13 cellular contexts compared by ENCODE assay signal in the genomic region with DNA sequence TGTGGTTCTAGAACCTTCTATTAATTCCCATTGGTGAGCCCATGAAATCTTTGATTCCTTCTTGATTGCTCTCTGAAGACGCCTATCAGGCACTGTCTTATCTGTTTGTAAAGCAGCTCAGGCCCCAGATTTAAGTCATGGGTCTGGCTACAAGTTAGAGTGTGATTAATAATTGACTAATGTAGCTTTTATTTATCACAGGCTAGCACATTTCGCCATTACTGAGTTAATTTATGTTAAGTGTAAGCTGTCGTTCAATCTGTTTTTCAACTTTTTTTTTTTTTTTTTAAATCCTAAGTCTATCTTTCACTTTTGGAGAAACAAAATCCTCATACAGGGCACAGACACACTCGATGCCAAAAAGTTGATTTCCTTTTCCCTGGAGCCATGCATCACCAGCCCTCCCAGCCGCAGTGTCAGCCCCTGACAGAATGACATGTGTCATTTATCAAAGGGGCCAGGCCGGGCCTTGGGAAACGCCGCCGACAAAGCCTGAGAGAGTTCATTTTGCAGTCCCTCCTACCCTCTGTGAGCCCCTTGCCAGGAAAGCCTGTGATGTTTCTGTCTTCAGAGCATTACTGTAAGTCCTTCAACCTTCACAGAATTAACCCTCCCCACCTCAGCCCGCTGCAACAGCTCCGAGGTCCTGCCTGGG. TPM values are rescaled to one million over a fixed set of nuclear protein-coding genes. Genes with fewer than 3 reads are reported as not detected.
DNase-seq lines count a peak whose midpoint lies in the region; ATAC-seq, FAIRE-seq and TF ChIP-seq lines count a peak whose summit lies in the region.
"Had no signal": no experiment of that assay in that cellular context is flagged by ENCODE, and none has a peak within 500 bp of the region (broad histone marks: within the 10 kb centered on the region; RNA-seq: fewer than 3 reads in every experiment).

No MANE protein-coding gene starts in this region.

- no peak overlapping the region for H4K91ac ChIP-seq in trophoblast cell (ENCODE audit: low read depth, low read length)

- no peak overlapping the region for H4K8ac ChIP-seq in trophoblast cell (ENCODE audit: low read depth, low read length)

- no peak for TF ChIP-seq POLR2A in HepG2 (IDR thresholded peaks at IDR 0.05; ENCODE audit: insufficient read depth in 1 of 2, low read depth in 2 of 2, low read length in 2 of 2)

- H3K4ac ChIP-seq in trophoblast cell (ENCODE audit: low read depth, low read length), result no peak overlapping the region

- H3K4me3 Mint-ChIP-seq in HFFc6, result peak overlapping the region; percentile 90
- peak overlapping the region; percentile 49 for H3K4me3 Mint-ChIP-seq in chondrocyte (ENCODE audit: unreplicated experiment)

- H3K23ac ChIP-seq in trophoblast cell (ENCODE audit: low read length), result no peak overlapping the region

- H3K27ac Mint-ChIP-seq in HFFc6, result peak overlapping the region; percentile 90
- H3K27ac Mint-ChIP-seq in chondrocyte (ENCODE audit: unreplicated experiment), result peak overlapping the region; percentile 32

- no TSS peak for BruUV-seq in HepG2 (replicated peaks; lab: Mats Ljungman, UMichigan)

- H3K9me3 ChIP-seq in HepG2 (ENCODE audit: low read length), result no peaks in the 10 kb centered on the region
- H3K9me3 ChIP-seq in trophoblast cell (ENCODE audit: insufficient read depth, low read depth, low read length), result no peaks in the 10 kb centered on the region

- peak; percentile 92 for ATAC-seq in HepG2
- peak; percentile 73 for ATAC-seq in stimulated activated naive CD8-positive, alpha-beta T cell treated with anti-CD3 and anti-CD28 coated beads, Interleukin-15, Interleukin-2, amounts not matched to agents 100 U/mL and 50 U/mL, for 24 hours
- no peak for ATAC-seq in GM19035 (IDR thresholded peaks at IDR 0.05; ENCODE audit: unreplicated experiment)
- ATAC-seq: Panc1 had no signal

- no peaks in the 10 kb centered on the region for H3K79me1 ChIP-seq in trophoblast cell (ENCODE audit: low read length)

- H2AK5ac ChIP-seq in trophoblast cell (ENCODE audit: low read length), result no peak overlapping the region

- 0 out of 2 replicates have a peak, but pooled peaks cover 4% of the 10 kb centered on the region for H4K20me1 ChIP-seq in HepG2 (ENCODE audit: insufficient read depth, low read length)

- H3K27ac ChIP-seq in HepG2 (ENCODE audit: extremely low read length, insufficient read depth, low read length) (peak overlapping the region; percentile 11), trophoblast cell (ENCODE audit: low read depth, low read length) (no peak overlapping the region)

- H3K18ac ChIP-seq in trophoblast cell (ENCODE audit: low read length), result no peak overlapping the region

- H3K4me3 ChIP-seq in HepG2 (replicated peaks in 1 of 3; ENCODE audit: insufficient read depth in 1 of 3, low read depth in 2 of 3, low read length in 3 of 3), result peak overlapping the region in 2 of 3 experiments; percentile 23 to 41; a peak in 3 of 6 replicates
- H3K4me3 ChIP-seq in trophoblast cell (ENCODE audit: low read depth, low read length), result no peak overlapping the region

- H2BK5ac ChIP-seq in trophoblast cell (ENCODE audit: low read depth, low read length, poor library complexity), result no peak overlapping the region

- no peak for DNase-seq in HFFc6
- no peak for DNase-seq in chondrocyte (ENCODE audit: low spot score)
- DNase-seq in HepG2 (ENCODE audit: low spot score), result peak; percentile 16
- DNase-seq in stimulated activated naive CD8-positive, alpha-beta T cell treated with anti-CD3 and anti-CD28 coated beads, Interleukin-15, Interleukin-2, amounts not matched to agents 100 U/mL and 50 U/mL, for 24 hours, result peak; percentile 39
- DNase-seq in trophoblast cell, result no peak
- DNase-seq in RKO (ENCODE audit: low spot score), result no peak
- no peak for DNase-seq in HT-29 (ENCODE audit: low spot score)
- DNase-seq: activated CD8-positive, alpha-beta memory T cell treated with anti-CD3 and anti-CD28 coated beads for 24 hours; Kasumi-1 had no signal

- CTCF ChIA-PET in HepG2 (lab: Yijun Ruan, JAX; ENCODE audit: low intra/inter-chr PET ratio, low total read pairs), result no interaction called here

- in situ Hi-C loops in HepG2 (cut with HindIII; ENCODE audit: extremely low pct_ligation_motif_present, low pct_unique_long_range_greater_than_20kb), result no loop called here

- no peak overlapping the region for H4K12ac ChIP-seq in trophoblast cell (ENCODE audit: low read depth, low read length)

- H3K4me1 ChIP-seq in HepG2 (ENCODE audit: insufficient read depth, low read length) (peaks cover 46% of the 10 kb centered on the region), trophoblast cell (ENCODE audit: control insufficient read depth in 1 of 2, insufficient read depth in 2 of 2, low read length in 2 of 2) (peaks cover 0 to 4% of the 10 kb centered on the region in 2 experiments)

- TF ChIP-seq EP300 in HepG2 (IDR thresholded peaks at IDR 0.05; ENCODE audit: low read depth in 2 of 2, low read length in 2 of 2) (no peak), HepG2 (CRISPR knock-in tag; IDR thresholded peaks at IDR 0.05; ENCODE audit: borderline replicate concordance) (no peak)

- no peak for TF ChIP-seq RAD21 in HepG2 (CRISPR knock-in tag; IDR thresholded peaks at IDR 0.05)

- H3K36me3 ChIP-seq in HepG2 (replicated peaks in 1 of 2; ENCODE audit: control insufficient read depth in 1 of 2, insufficient read depth in 2 of 2, low read length in 2 of 2) (0 out of 5 replicates have a peak, but pooled peaks cover 0 to 3% of the 10 kb centered on the region in 2 experiments), trophoblast cell (ENCODE audit: control insufficient read depth in 1 of 2, insufficient read depth in 2 of 2, low read length in 2 of 2) (no peaks in the 10 kb centered on the region)

- no peak for FAIRE-seq in HepG2 (lab: Jason Lieb, UNC)
- FAIRE-seq: H1, urothelium cell line had no signal

- 19% methylated on average over 9 of the region's 11 CpGs for WGBS in HepG2 (ENCODE audit: low lambda C conversion rate)
- no CpG with 5 or more reads among the region's 11 CpGs for WGBS in trophoblast cell (ENCODE audit: extremely low coverage, insufficient coverage, insufficient read length)

- H2BK120ac ChIP-seq in trophoblast cell (ENCODE audit: insufficient read depth, low read length, poor library complexity), result no peak overlapping the region

- peak overlapping the region; percentile 62 for H3K4me2 ChIP-seq in HepG2 (ENCODE audit: low read depth, low read length)
- no peak overlapping the region for H3K4me2 ChIP-seq in trophoblast cell (ENCODE audit: low read length)

- peaks cover 15% of the 10 kb centered on the region for H3K36me3 Mint-ChIP-seq in HFFc6 (ENCODE audit: low read depth)
- H3K36me3 Mint-ChIP-seq in chondrocyte (ENCODE audit: low read depth), result no peaks in the 10 kb centered on the region

- no peak overlapping the region for H2BK12ac ChIP-seq in trophoblast cell (ENCODE audit: low read length)

- no peaks in the 10 kb centered on the region for H3K9me3 Mint-ChIP-seq in HFFc6
- no peaks in the 10 kb centered on the region for H3K9me3 Mint-ChIP-seq in chondrocyte (ENCODE audit: low read depth)

- TF ChIP-seq CTCF in HFFc6 (IDR thresholded peaks at IDR 0.05), result no peak
- TF ChIP-seq CTCF in chondrocyte (IDR thresholded peaks at IDR 0.05), result no peak
- no peak for TF ChIP-seq CTCF in HepG2 (CRISPR knock-in tag; IDR thresholded peaks at IDR 0.05)

- H3K27me3 ChIP-seq in HepG2 (ENCODE audit: control insufficient read depth in 1 of 2, insufficient read depth in 2 of 2, low read length in 2 of 2), result no peaks in the 10 kb centered on the region
- no peaks in the 10 kb centered on the region for H3K27me3 ChIP-seq in trophoblast cell (ENCODE audit: insufficient read depth, low read length)

- intact Hi-C loops in HepG2 (cut with micrococcal nuclease; ENCODE audit: unreplicated experiment), result no loop called here

- no peak overlapping the region for H2AFZ ChIP-seq in HepG2 (ENCODE audit: low read length)
- no peak overlapping the region for H2AFZ ChIP-seq in trophoblast cell (ENCODE audit: insufficient read depth, low read length, poor library complexity)

- H3K4me1 Mint-ChIP-seq in HFFc6 (ENCODE audit: low read depth) (peaks cover 80% of the 10 kb centered on the region), chondrocyte (ENCODE audit: low read depth) (peaks cover 23% of the 10 kb centered on the region)

- H3K9ac ChIP-seq in HepG2 (ENCODE audit: insufficient read depth, low read depth, low read length), result peak overlapping the region; percentile 40; the same call in 1 of the 2 replicates
- no peak overlapping the region for H3K9ac ChIP-seq in trophoblast cell (ENCODE audit: low read length)

- H3K27me3 Mint-ChIP-seq in HFFc6 (ENCODE audit: insufficient read depth) (no peaks in the 10 kb centered on the region), chondrocyte (ENCODE audit: low read depth) (no peaks in the 10 kb centered on the region)

- POLR2A ChIA-PET in HepG2 (lab: Yijun Ruan, JAX), result no interaction called here

- no peak overlapping the region for H3K14ac ChIP-seq in trophoblast cell (ENCODE audit: low read length)

- H3K79me2 ChIP-seq in HepG2 (ENCODE audit: insufficient read depth, low read length), result peaks cover 8% of the 10 kb centered on the region
- no peaks in the 10 kb centered on the region for H3K79me2 ChIP-seq in trophoblast cell (ENCODE audit: control insufficient read depth, insufficient read depth, low read length, poor library complexity)

RNA-seq across cellular contexts. Expression of gene TSHZ1, which starts 15.8 kb away (rescaled TPM):
- 10 to 100 TPM; 18.6 to 25.0 (median 23.3) TPM for total RNA-seq in HFFc6 (2021; fragmentation: NEBNext Ultra II Directional; extraction: Animal tissue kit (Norgen Biotek cat#: 25700))
- total RNA-seq in chondrocyte (7.8 to 10.6 TPM (median 8.0 TPM) in 3 replicates), HepG2 (2016; rRNA removed; fragmentation: Illumina TruSeq; extraction: Trizol) (2.5 and 2.6 TPM in 2 replicates)
- total RNA-seq in HepG2 (2016; cell fraction: cytosol; rRNA removed; fragmentation: Illumina TruSeq; extraction: Trizol; ENCODE audit: low read depth), result 0.20 and 0.35 TPM in 2 replicates
- total RNA-seq in HepG2 (2016; cell fraction: insoluble cytoplasmic fraction; rRNA removed; fragmentation: Illumina TruSeq; extraction: Trizol), result 2.1 and 2.4 TPM in 2 replicates
- total RNA-seq in HepG2 (2016; cell fraction: membrane; rRNA removed; fragmentation: Illumina TruSeq; extraction: Trizol), result 1.5 and 1.6 TPM in 2 replicates
- total RNA-seq in HepG2 (2016; cell fraction: nucleus; rRNA removed; fragmentation: Illumina TruSeq; extraction: Trizol), result 2.9 and 3.6 TPM in 2 replicates
- 2.4 and 2.7 TPM in 2 replicates for polyA plus RNA-seq in HepG2 (2011; rRNA removed)
- 1.7 and 1.8 TPM in 2 replicates for polyA plus RNA-seq in HepG2 (2011; cell fraction: cytosol; rRNA removed)
- 3.2 and 3.4 TPM in 2 replicates for polyA plus RNA-seq in HepG2 (2011; cell fraction: nucleus; rRNA removed)
- 4.3 and 4.7 TPM in 2 replicates for polyA plus RNA-seq in HepG2 (2012)
- polyA plus RNA-seq in HepG2 (2016; cell fraction: cytosol; fragmentation: Illumina TruSeq; extraction: Trizol; ENCODE audit: low read depth), result 0.17 and 0.18 TPM in 2 replicates
- 2.9 and 3.5 TPM in 2 replicates for polyA plus RNA-seq in HepG2 (2016; cell fraction: insoluble cytoplasmic fraction; fragmentation: Illumina TruSeq; extraction: Trizol; ENCODE audit: low read depth)
- polyA plus RNA-seq in HepG2 (2016; cell fraction: membrane; fragmentation: Illumina TruSeq; extraction: Trizol; ENCODE audit: low read depth), result 0.81 and 1.0 TPM in 2 replicates
- 3.8 and 3.9 TPM in 2 replicates for polyA plus RNA-seq in HepG2 (2016; cell fraction: nucleus; fragmentation: Illumina TruSeq; extraction: Trizol; ENCODE audit: insufficient read depth, low read depth)
- polyA minus RNA-seq in HepG2 (2011; rRNA and poly(A)+ RNA removed; ENCODE audit: low replicate concordance), result 4.9 and 6.5 TPM in 2 replicates
- polyA minus RNA-seq in HepG2 (2011; cell fraction: cytosol; rRNA and poly(A)+ RNA removed), result 4.2 and 4.7 TPM in 2 replicates
- polyA minus RNA-seq in HepG2 (2011; cell fraction: nucleus; rRNA and poly(A)+ RNA removed), result 4.4 and 4.8 TPM in 2 replicates
- 1.2 and 1.4 TPM in 2 replicates for polyA plus RNA-seq in trophoblast cell (2013)
- 7.5 and 8.1 TPM in 2 replicates for total RNA-seq in HT-29 (2014; rRNA removed; shearing (Covaris generic))

RNA-seq across cellular contexts. Expression of gene PTGR3, which starts 17.5 kb away (rescaled TPM):
- total RNA-seq in HFFc6 (2021; fragmentation: NEBNext Ultra II Directional; extraction: Animal tissue kit (Norgen Biotek cat#: 25700)), result 10 to 100 TPM; 37.9 to 47.5 (median 41.8) TPM
- total RNA-seq in chondrocyte, result 8.9 to 10.4 TPM (median 10.3 TPM) in 3 replicates
- 11.5 and 13.3 TPM in 2 replicates for total RNA-seq in HepG2 (2016; rRNA removed; fragmentation: Illumina TruSeq; extraction: Trizol)
- 3.0 and 3.5 TPM in 2 replicates for total RNA-seq in HepG2 (2016; cell fraction: cytosol; rRNA removed; fragmentation: Illumina TruSeq; extraction: Trizol; ENCODE audit: low read depth)
- total RNA-seq in HepG2 (2016; cell fraction: insoluble cytoplasmic fraction; rRNA removed; fragmentation: Illumina TruSeq; extraction: Trizol), result 12.0 and 13.7 TPM in 2 replicates
- 9.5 and 11.7 TPM in 2 replicates for total RNA-seq in HepG2 (2016; cell fraction: membrane; rRNA removed; fragmentation: Illumina TruSeq; extraction: Trizol)
- 6.0 and 7.5 TPM in 2 replicates for total RNA-seq in HepG2 (2016; cell fraction: nucleus; rRNA removed; fragmentation: Illumina TruSeq; extraction: Trizol)
- polyA plus RNA-seq in HepG2 (2011; rRNA removed), result 23.5 and 25.3 TPM in 2 replicates
- polyA plus RNA-seq in HepG2 (2011; cell fraction: cytosol; rRNA removed), result 17.8 and 19.5 TPM in 2 replicates
- polyA plus RNA-seq in HepG2 (2011; cell fraction: nucleus; rRNA removed), result 21.7 and 25.8 TPM in 2 replicates
- polyA plus RNA-seq in HepG2 (2012), result 16.2 and 18.2 TPM in 2 replicates
- 5.8 and 8.4 TPM in 2 replicates for polyA plus RNA-seq in HepG2 (2016; cell fraction: cytosol; fragmentation: Illumina TruSeq; extraction: Trizol; ENCODE audit: low read depth)
- 18.6 and 22.2 TPM in 2 replicates for polyA plus RNA-seq in HepG2 (2016; cell fraction: insoluble cytoplasmic fraction; fragmentation: Illumina TruSeq; extraction: Trizol; ENCODE audit: low read depth)
- 12.0 and 13.4 TPM in 2 replicates for polyA plus RNA-seq in HepG2 (2016; cell fraction: membrane; fragmentation: Illumina TruSeq; extraction: Trizol; ENCODE audit: low read depth)
- polyA plus RNA-seq in HepG2 (2016; cell fraction: nucleus; fragmentation: Illumina TruSeq; extraction: Trizol; ENCODE audit: insufficient read depth, low read depth), result 11.7 and 16.0 TPM in 2 replicates
- polyA minus RNA-seq in HepG2 (2011; rRNA and poly(A)+ RNA removed; ENCODE audit: low replicate concordance), result 91.8 and 99.6 TPM in 2 replicates
- 14.5 and 19.7 TPM in 2 replicates for polyA minus RNA-seq in HepG2 (2011; cell fraction: cytosol; rRNA and poly(A)+ RNA removed)
- 23.2 and 33.2 TPM in 2 replicates for polyA minus RNA-seq in HepG2 (2011; cell fraction: nucleus; rRNA and poly(A)+ RNA removed)
- polyA plus RNA-seq in trophoblast cell (2013), result 2.7 and 3.5 TPM in 2 replicates
- 7.0 and 16.1 TPM in 2 replicates for total RNA-seq in HT-29 (2014; rRNA removed; shearing (Covaris generic))

Comparison
In these comparisons a context has a peak if more than half of its experiments do, and no peak if none do; other contexts are left out.
1. DNase-seq: peak in HepG2 (single experiment) and stimulated activated naive CD8-positive, alpha-beta T cell treated with anti-CD3 and anti-CD28 coated beads, Interleukin-15, Interleukin-2, amounts not matched to agents 100 U/mL and 50 U/mL, for 24 hours (single experiment); none in HFFc6 (single experiment), chondrocyte (single experiment), trophoblast cell (0 of 2), RKO (single experiment) and HT-29 (single experiment).